In the genomic region with DNA sequence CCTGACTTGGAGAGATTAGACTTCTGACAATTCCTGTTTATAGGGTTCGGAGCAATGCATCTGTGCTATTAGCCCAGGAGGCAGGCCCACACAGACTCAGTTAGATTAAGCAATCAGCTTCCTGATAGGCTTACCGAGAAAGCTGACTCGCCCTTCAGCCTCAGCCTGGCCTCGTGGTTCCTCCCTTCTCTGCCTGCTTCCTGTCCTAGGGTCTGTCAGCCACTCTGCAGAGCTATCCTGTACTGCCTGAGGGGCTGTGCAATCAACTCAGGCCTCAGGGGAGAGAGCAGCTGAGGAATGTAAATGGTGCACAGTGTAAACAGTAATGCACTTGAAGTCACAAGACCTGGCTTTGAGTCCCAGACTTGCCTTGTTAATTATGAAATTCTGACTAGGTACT, we compare ENCODE assay signal across 1 cellular context.
TF ChIP-seq lines count a peak whose summit lies in the region.

No MANE protein-coding gene starts in this region.

TF ChIP-seq in H1, 55 proteins besides CTCF, POLR2A, EP300 and RAD21:
- peak; percentile 75; the same call in 1 of the 2 replicates for TF ChIP-seq CEBPB (IDR thresholded peaks at IDR 0.05; ENCODE audit: low read depth, low read length)
- no peak for TF ChIP-seq CTBP2 (IDR thresholded peaks at IDR 0.05; ENCODE audit: borderline replicate concordance, insufficient read depth, insufficient read length, low read length)
